ENCODE assay signal across 8 cellular contexts in genomic region chr1:88935522-88936222, GRCh38. TPM values are rescaled to one million over a fixed set of nuclear protein-coding genes. Genes with fewer than 3 reads are reported as not detected.
DNase-seq lines count a peak whose midpoint lies in the region; ATAC-seq and TF ChIP-seq lines count a peak whose summit lies in the region.

No MANE protein-coding gene starts in this region.

- intact Hi-C loops in sciatic nerve (cut with DNase I): loop anchor here (5.0 kb wide), 1 partner anchor 517 kb away; no protein-coding TSS in a partner anchor

- H4K91ac ChIP-seq in H9 (ENCODE audit: insufficient read length, low read depth, low read length): no peak overlapping the region

- no peaks in the 10 kb centered on the region for H3K27me3 ChIP-seq in H9 (ENCODE audit: insufficient read depth, low read length)

- H3K4me1 Mint-ChIP-seq in H9 (0 out of 4 replicates have a peak, but pooled peaks cover 0 to 2% of the 10 kb centered on the region in 2 experiments), mesothelial cell of epicardium (no peaks in the 10 kb centered on the region)

- no peaks in the 10 kb centered on the region for H3K79me1 ChIP-seq in H9 (ENCODE audit: insufficient read depth, low read depth, low read length, poor library complexity, severe bottlenecking)

- H3K27ac Mint-ChIP-seq in H9: peak overlapping the region in 1 of 3 experiments; percentile 11; a peak in 2 of 7 replicates
- H3K27ac Mint-ChIP-seq in mesothelial cell of epicardium: peak overlapping the region; percentile 28

- no peak overlapping the region for H2BK20ac ChIP-seq in H9 (ENCODE audit: low read depth, low read length, poor library complexity, severe bottlenecking)

- H2AK5ac ChIP-seq in H9 (ENCODE audit: insufficient read length, low read length): no peak overlapping the region

- no peak overlapping the region for H2BK15ac ChIP-seq in H9 (ENCODE audit: low read depth, low read length)

- H3K27me3 Mint-ChIP-seq in H9 (ENCODE audit: low read depth) (no peaks in the 10 kb centered on the region), mesothelial cell of epicardium (ENCODE audit: low read depth) (no peaks in the 10 kb centered on the region)

- no peaks in the 10 kb centered on the region for H3K9me3 ChIP-seq in H9 (ENCODE audit: control insufficient read depth, low read depth, low read length)

- H2BK120ac ChIP-seq in H9 (ENCODE audit: low read depth, low read length, poor library complexity, severe bottlenecking): no peak overlapping the region

- H2AFZ ChIP-seq in H9 (ENCODE audit: low read length): no peak overlapping the region

- H3K27ac ChIP-seq in H9 (ENCODE audit: insufficient read length, low read depth, low read length): no peak overlapping the region

- H4K8ac ChIP-seq in H9 (replicated peaks; ENCODE audit: insufficient read length, low read depth, low read length): no peak overlapping the region

- peak; percentile 77 for TF ChIP-seq CTCF in H9 (conservative IDR thresholded peaks at IDR 0.05)
- TF ChIP-seq CTCF in mesothelial cell of epicardium (IDR thresholded peaks at IDR 0.05; ENCODE audit: unreplicated experiment): peak; percentile 91

- H2BK5ac ChIP-seq in H9 (ENCODE audit: insufficient read length, low read length): no peak overlapping the region

- H4K20me1 ChIP-seq in H9 (ENCODE audit: control insufficient read depth, insufficient read depth, insufficient read length): no peaks in the 10 kb centered on the region

- peak overlapping the region; percentile 51 for H2BK12ac ChIP-seq in H9 (ENCODE audit: insufficient read length, low read depth, low read length)

- no peak overlapping the region for H3T11ph ChIP-seq in H9 (ENCODE audit: low read length)

- H3K18ac ChIP-seq in H9 (ENCODE audit: insufficient read length, low read depth, low read length): no peak overlapping the region

- H3K9ac ChIP-seq in H9 (ENCODE audit: extremely low read depth, insufficient read length, low read length): no peak overlapping the region

- no peak overlapping the region for H3K4me2 ChIP-seq in H9 (ENCODE audit: insufficient read depth, insufficient read length, low read length)

- no peak overlapping the region for H3K4ac ChIP-seq in H9 (ENCODE audit: low read depth, low read length)

- H3K4me1 ChIP-seq in H9 (ENCODE audit: insufficient read depth, low read length): no peaks in the 10 kb centered on the region

- H3K4me3 Mint-ChIP-seq in H9 (no peak overlapping the region), mesothelial cell of epicardium (no peak overlapping the region)

- H3K36me3 Mint-ChIP-seq in H9 (ENCODE audit: insufficient read depth in 1 of 3, low read depth in 3 of 3): peaks cover 34 to 76% (median 66%) of the 10 kb centered on the region in 3 experiments
- peaks cover 59% of the 10 kb centered on the region for H3K36me3 Mint-ChIP-seq in mesothelial cell of epicardium

- ATAC-seq in sciatic nerve (no peak), HG02763 (IDR thresholded peaks at IDR 0.05; ENCODE audit: unreplicated experiment) (no peak), HG03460 (IDR thresholded peaks at IDR 0.05; ENCODE audit: unreplicated experiment) (no peak)

- no peak overlapping the region for H4K5ac ChIP-seq in H9 (ENCODE audit: insufficient read length, low read depth, low read length)

- H3K56ac ChIP-seq in H9 (ENCODE audit: insufficient read length, low read depth, low read length): no peak overlapping the region

- DNase-seq in DMS 273 (lab: John Stamatoyannopoulos, UW; ENCODE audit: unreplicated experiment) (peak; percentile 45), H9 (no peak), NCI-H748 treated with DMSO at 0.1 percent for 48 hours (lab: John Stamatoyannopoulos, UW) (peak; percentile 26), cerebellum (ENCODE audit: low spot score) (peak; percentile 45), mesothelial cell of epicardium (ENCODE audit: low spot score in 2 of 2, unreplicated experiment in 2 of 2) (no peak), sciatic nerve (ENCODE audit: low spot score) (no peak)

- H3K23ac ChIP-seq in H9 (ENCODE audit: insufficient read length, low read depth, low read length): no peak overlapping the region

- H3K23me2 ChIP-seq in H9 (ENCODE audit: insufficient read length, low read depth, low read length, poor library complexity, severe bottlenecking): no peaks in the 10 kb centered on the region

- no peaks in the 10 kb centered on the region for H3K9me3 Mint-ChIP-seq in H9
- peaks cover 3% of the 10 kb centered on the region for H3K9me3 Mint-ChIP-seq in mesothelial cell of epicardium

- WGBS in H9 (ENCODE audit: extremely low coverage, insufficient read length, low lambda C conversion rate): no CpG with 5 or more reads among the region's 5 CpGs

- no peaks in the 10 kb centered on the region for H3K79me2 ChIP-seq in H9 (ENCODE audit: insufficient read depth, low read length)

- H3K14ac ChIP-seq in H9 (ENCODE audit: insufficient read depth, low read length): no peak overlapping the region

RNA-seq across cellular contexts. Expression of gene GTF2B, which starts 44.3 kb away (rescaled TPM):
- total RNA-seq in H9 (2021) (23.2 TPM in 2 replicates), cerebellum (44.5 TPM), mesothelial cell of epicardium (20.8 to 24.4 TPM (median 21.7 TPM) in 3 replicates), sciatic nerve (21.8 TPM)

RNA-seq across cellular contexts. Expression of gene KYAT3, which starts 56.8 kb away (rescaled TPM):
- total RNA-seq in H9 (2021) (53.3 and 56.1 TPM in 2 replicates), cerebellum (9.5 TPM), mesothelial cell of epicardium (50.6 to 54.2 TPM (median 53.7 TPM) in 3 replicates), sciatic nerve (34.2 TPM)

RNA-seq across cellular contexts. Expression of gene RBMXL1, which starts 56.8 kb away (rescaled TPM):
- total RNA-seq in H9 (2021) (35.3 and 35.4 TPM in 2 replicates), cerebellum (24.2 TPM), mesothelial cell of epicardium (19.1 to 20.8 TPM (median 20.1 TPM) in 3 replicates), sciatic nerve (25.6 TPM)

Comparison
In these comparisons a context has a peak if more than half of its experiments do, and no peak if none do; other contexts are left out.
1. DNase-seq: peak in DMS 273 (single experiment), NCI-H748 treated with DMSO at 0.1 percent for 48 hours (single experiment) and cerebellum (single experiment); none in H9 (single experiment), mesothelial cell of epicardium (0 of 2) and sciatic nerve (single experiment).